ENCODE assay signal across 3 cellular contexts in the genomic region with DNA sequence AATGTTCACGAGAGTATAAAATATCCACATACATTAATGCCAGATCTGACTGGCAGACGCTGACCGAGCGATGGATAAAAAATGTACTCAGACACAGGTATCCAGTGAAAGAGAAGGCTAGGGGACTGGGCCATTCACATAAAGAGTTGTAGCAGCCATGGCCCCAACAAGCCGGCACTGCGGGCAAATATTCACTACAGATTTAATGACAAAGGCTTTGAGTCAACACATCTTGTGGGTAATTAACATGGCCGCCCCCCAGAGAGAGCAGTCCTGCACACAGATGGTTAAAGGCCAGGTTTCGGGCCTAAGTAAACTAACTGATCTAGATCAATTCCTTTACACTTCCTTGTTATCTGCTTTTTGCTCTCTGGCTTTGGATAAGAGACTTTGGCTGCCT. TPM values are rescaled to one million over a fixed set of nuclear protein-coding genes. Genes with fewer than 3 reads are reported as not detected.
"Had no signal": no experiment of that assay in that cellular context is flagged by ENCODE, and none has a peak within 500 bp of the region (broad histone marks: within the 10 kb centered on the region; RNA-seq: fewer than 3 reads in every experiment).

No MANE protein-coding gene starts in this region.

RNA-seq across cellular contexts. Expression of a gene that starts 36.3 kb away (rescaled TPM):
- total RNA-seq: GM23248, H1, H9 had no signal
- polyA plus RNA-seq: GM23248, H1 had no signal
